Comparison of ENCODE assay signal across 1 cellular context in the genomic region with DNA sequence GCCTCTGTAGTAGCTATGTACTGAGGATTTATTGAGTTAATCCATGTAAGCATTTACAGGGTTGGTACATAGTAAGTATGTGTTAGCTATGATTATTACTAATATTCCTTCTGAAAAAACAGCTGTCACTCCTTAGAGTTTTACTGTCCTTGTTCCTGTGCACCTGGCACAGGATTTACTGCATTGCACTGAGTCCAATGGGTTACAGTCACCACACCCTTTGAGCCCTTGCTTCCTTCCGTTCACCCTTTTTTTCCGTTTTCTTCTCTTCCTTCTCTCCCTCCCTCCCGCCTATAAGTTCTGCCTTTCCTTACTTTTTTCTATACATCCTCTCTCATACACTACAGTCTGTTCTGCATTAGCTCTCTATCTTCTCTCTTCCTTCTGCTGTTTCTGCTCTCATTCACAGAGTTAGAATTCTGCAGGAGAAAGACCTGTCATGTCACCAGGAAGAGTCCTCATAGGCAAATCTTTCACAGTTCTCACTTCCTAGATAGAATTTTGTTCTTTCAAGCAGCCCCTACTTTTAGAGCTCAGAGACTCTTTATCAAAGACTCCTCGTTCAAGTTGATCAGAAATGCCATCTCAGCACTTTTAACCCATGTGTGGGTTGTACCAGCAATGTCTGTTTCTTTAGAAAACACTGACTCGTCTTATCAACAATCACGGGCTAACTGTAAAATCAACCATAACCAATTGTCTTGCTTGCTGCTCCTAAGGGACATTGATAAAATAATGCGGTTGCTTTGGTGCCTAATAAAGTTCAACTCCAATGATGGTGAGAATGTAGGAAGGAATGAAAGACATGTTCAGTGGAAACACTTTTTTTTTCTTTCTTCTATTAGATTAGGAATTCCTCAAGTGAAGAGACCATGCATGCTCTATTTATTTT.
TF ChIP-seq lines count a peak whose summit lies in the region.

No MANE protein-coding gene starts in this region.

TF ChIP-seq in SK-N-SH treated with all-trans-retinoic acid at 6 μM for 48 hours, 23 proteins besides CTCF, POLR2A, EP300 and RAD21 (continued from another document):
- TF ChIP-seq, protein P1, sequence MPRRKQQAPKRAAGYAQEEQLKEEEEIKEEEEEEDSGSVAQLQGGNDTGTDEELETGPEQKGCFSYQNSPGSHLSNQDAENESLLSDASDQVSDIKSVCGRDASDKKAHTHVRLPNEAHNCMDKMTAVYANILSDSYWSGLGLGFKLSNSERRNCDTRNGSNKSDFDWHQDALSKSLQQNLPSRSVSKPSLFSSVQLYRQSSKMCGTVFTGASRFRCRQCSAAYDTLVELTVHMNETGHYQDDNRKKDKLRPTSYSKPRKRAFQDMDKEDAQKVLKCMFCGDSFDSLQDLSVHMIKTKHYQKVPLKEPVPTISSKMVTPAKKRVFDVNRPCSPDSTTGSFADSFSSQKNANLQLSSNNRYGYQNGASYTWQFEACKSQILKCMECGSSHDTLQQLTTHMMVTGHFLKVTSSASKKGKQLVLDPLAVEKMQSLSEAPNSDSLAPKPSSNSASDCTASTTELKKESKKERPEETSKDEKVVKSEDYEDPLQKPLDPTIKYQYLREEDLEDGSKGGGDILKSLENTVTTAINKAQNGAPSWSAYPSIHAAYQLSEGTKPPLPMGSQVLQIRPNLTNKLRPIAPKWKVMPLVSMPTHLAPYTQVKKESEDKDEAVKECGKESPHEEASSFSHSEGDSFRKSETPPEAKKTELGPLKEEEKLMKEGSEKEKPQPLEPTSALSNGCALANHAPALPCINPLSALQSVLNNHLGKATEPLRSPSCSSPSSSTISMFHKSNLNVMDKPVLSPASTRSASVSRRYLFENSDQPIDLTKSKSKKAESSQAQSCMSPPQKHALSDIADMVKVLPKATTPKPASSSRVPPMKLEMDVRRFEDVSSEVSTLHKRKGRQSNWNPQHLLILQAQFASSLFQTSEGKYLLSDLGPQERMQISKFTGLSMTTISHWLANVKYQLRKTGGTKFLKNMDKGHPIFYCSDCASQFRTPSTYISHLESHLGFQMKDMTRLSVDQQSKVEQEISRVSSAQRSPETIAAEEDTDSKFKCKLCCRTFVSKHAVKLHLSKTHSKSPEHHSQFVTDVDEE (CRISPR knock-in tag; IDR thresholded peaks at IDR 0.05): no peak
- TF ChIP-seq, protein P2, sequence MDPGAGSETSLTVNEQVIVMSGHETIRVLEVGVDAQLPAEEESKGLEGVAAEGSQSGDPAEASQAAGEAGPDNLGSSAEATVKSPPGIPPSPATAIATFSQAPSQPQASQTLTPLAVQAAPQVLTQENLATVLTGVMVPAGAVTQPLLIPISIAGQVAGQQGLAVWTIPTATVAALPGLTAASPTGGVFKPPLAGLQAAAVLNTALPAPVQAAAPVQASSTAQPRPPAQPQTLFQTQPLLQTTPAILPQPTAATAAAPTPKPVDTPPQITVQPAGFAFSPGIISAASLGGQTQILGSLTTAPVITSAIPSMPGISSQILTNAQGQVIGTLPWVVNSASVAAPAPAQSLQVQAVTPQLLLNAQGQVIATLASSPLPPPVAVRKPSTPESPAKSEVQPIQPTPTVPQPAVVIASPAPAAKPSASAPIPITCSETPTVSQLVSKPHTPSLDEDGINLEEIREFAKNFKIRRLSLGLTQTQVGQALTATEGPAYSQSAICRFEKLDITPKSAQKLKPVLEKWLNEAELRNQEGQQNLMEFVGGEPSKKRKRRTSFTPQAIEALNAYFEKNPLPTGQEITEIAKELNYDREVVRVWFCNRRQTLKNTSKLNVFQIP (CRISPR knock-in tag; IDR thresholded peaks at IDR 0.05; ENCODE audit: borderline replicate concordance, low read depth): no peak
- TF ChIP-seq OSR1 (CRISPR knock-in tag; IDR thresholded peaks at IDR 0.05) (no peak), ZFP3 (CRISPR knock-in tag; IDR thresholded peaks at IDR 0.05) (no peak), SNAI2 (CRISPR knock-in tag; IDR thresholded peaks at IDR 0.05) (no peak), ZFP30 (CRISPR knock-in tag; IDR thresholded peaks at IDR 0.05) (no peak), BACH2 (CRISPR knock-in tag; IDR thresholded peaks at IDR 0.05; ENCODE audit: borderline replicate concordance) (no peak), RARB (CRISPR knock-in tag; IDR thresholded peaks at IDR 0.05) (no peak), ARNTL (CRISPR knock-in tag; IDR thresholded peaks at IDR 0.05; ENCODE audit: borderline replicate concordance, low read depth) (no peak), ISL1 (CRISPR knock-in tag; IDR thresholded peaks at IDR 0.05) (no peak)
- TF ChIP-seq, protein P3, sequence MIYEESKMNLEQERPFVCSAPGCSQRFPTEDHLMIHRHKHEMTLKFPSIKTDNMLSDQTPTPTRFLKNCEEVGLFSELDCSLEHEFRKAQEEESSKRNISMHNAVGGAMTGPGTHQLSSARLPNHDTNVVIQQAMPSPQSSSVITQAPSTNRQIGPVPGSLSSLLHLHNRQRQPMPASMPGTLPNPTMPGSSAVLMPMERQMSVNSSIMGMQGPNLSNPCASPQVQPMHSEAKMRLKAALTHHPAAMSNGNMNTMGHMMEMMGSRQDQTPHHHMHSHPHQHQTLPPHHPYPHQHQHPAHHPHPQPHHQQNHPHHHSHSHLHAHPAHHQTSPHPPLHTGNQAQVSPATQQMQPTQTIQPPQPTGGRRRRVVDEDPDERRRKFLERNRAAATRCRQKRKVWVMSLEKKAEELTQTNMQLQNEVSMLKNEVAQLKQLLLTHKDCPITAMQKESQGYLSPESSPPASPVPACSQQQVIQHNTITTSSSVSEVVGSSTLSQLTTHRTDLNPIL (CRISPR knock-in tag; IDR thresholded peaks at IDR 0.05; ENCODE audit: low read depth): no peak
